Comparison of ENCODE assay signal across 24 cellular contexts in genomic region chr20:31555203-31555602, GRCh38. TPM values are rescaled to one million over a fixed set of nuclear protein-coding genes. Genes with fewer than 3 reads are reported as not detected.
DNase-seq lines count a peak whose midpoint lies in the region; ATAC-seq, FAIRE-seq and TF ChIP-seq lines count a peak whose summit lies in the region.
"Had no signal": no experiment of that assay in that cellular context is flagged by ENCODE, and none has a peak within 500 bp of the region (broad histone marks: within the 10 kb centered on the region; RNA-seq: fewer than 3 reads in every experiment).

No MANE protein-coding gene starts in this region.

- H3K27me3 Mint-ChIP-seq in activated CD8-positive, alpha-beta T cell treated with anti-CD3 and anti-CD28 coated beads for 36 hours = no peaks in the 10 kb centered on the region
- H3K27me3 Mint-ChIP-seq: activated CD4-positive, alpha-beta T cell treated with anti-CD3 and anti-CD28 coated beads for 36 hours; activated CD8-positive, alpha-beta memory T cell treated with anti-CD3 and anti-CD28 coated beads, Interleukin-2, amount 10 ng/mL, durations not matched to agents 7 days and 5 days; memory B cell; stimulated activated naive CD8-positive, alpha-beta T cell treated with anti-CD3 and anti-CD28 coated beads, Interleukin-15, Interleukin-2, amounts not matched to agents 100 ng/mL and 50 ng/mL, for 24 hours had no signal

- FAIRE-seq in HepG2 (lab: Jason Lieb, UNC) = no peak
- FAIRE-seq in kidney (lab: Jason Lieb, UNC) = no peak
- no peak for FAIRE-seq in D721Med (lab: Jason Lieb, UNC)

- 68% methylated on average over 5 of the region's 5 CpGs for WGBS in HepG2 (ENCODE audit: low lambda C conversion rate)
- 50% methylated on average over 4 of the region's 5 CpGs for WGBS in right lobe of liver (ENCODE audit: insufficient coverage, low coverage, low lambda C conversion rate, missing lambda C conversion rate)

- in situ Hi-C loops in HepG2 (cut with HindIII; ENCODE audit: extremely low pct_ligation_motif_present, low pct_unique_long_range_greater_than_20kb) = no loop called here

- BruUV-seq in HepG2 (replicated peaks; lab: Mats Ljungman, UMichigan) = no TSS peak

- peaks cover 14% of the 10 kb centered on the region for H3K4me1 Mint-ChIP-seq in activated CD8-positive, alpha-beta T cell treated with anti-CD3 and anti-CD28 coated beads for 36 hours (ENCODE audit: low read depth)

- no peak overlapping the region for H3K9ac ChIP-seq in HepG2 (ENCODE audit: insufficient read depth, low read depth, low read length)
- H3K9ac ChIP-seq in kidney (ENCODE audit: low read length in 2 of 2) = no peak overlapping the region
- H3K9ac ChIP-seq: parathyroid adenoma had no signal

- intact Hi-C loops in HepG2 (cut with micrococcal nuclease; ENCODE audit: unreplicated experiment) (no loop called here), right lobe of liver (cut with DNase I) (loop anchor here in 1 of 2 donors (5.0 kb wide), 1 partner anchor 62 kb away; no protein-coding TSS in a partner anchor), kidney (cut with DNase I) (no loop called here)
- intact Hi-C loops in activated CD8-positive, alpha-beta T cell treated with anti-CD3 and anti-CD28 coated beads for 36 hours (cut with micrococcal nuclease) = no loop called here

- no peak overlapping the region for H3K4me3 Mint-ChIP-seq in activated CD8-positive, alpha-beta T cell treated with anti-CD3 and anti-CD28 coated beads for 36 hours
- H3K4me3 Mint-ChIP-seq: activated CD4-positive, alpha-beta T cell treated with anti-CD3 and anti-CD28 coated beads for 36 hours; activated CD8-positive, alpha-beta memory T cell treated with anti-CD3 and anti-CD28 coated beads, Interleukin-2, amount 10 ng/mL, durations not matched to agents 7 days and 5 days; activated T-cell treated with anti-CD3 and anti-CD28 coated beads, Interleukin-2, amount 50 U/mL, for 72 hours; memory B cell; stimulated activated naive CD8-positive, alpha-beta T cell treated with anti-CD3 and anti-CD28 coated beads, Interleukin-15, Interleukin-2, amounts not matched to agents 100 ng/mL and 50 ng/mL, for 24 hours had no signal

- peak; percentile 9 for ATAC-seq in HepG2
- no peak for ATAC-seq in right lobe of liver
- no peak for ATAC-seq in activated CD8-positive, alpha-beta T cell treated with anti-CD3 and anti-CD28 coated beads for 36 hours
- ATAC-seq: activated CD4-positive, alpha-beta T cell treated with anti-CD3 and anti-CD28 coated beads for 36 hours; activated CD8-positive, alpha-beta memory T cell treated with anti-CD3 and anti-CD28 coated beads, Interleukin-2, amount 10 ng/mL, durations not matched to agents 7 days and 5 days; activated T-cell treated with anti-CD3 and anti-CD28 coated beads, Interleukin-2, amount 50 U/mL, for 72 hours; body of pancreas had no signal

- no peak overlapping the region for H2AFZ ChIP-seq in HepG2 (ENCODE audit: low read length)
- H2AFZ ChIP-seq: parathyroid adenoma had no signal

- H3K36me3 Mint-ChIP-seq in activated CD8-positive, alpha-beta T cell treated with anti-CD3 and anti-CD28 coated beads for 36 hours (ENCODE audit: low read depth) = peaks cover 35% of the 10 kb centered on the region

- POLR2A ChIA-PET in HepG2 (lab: Yijun Ruan, JAX) = interaction anchor here (0.9 to 7.1 kb wide), 5 partner anchors 8 to 57 kb away, joined by 3 to 92 read pairs (median 4); partner anchors contain the start of gene ID1
- POLR2A ChIA-PET in activated CD8-positive, alpha-beta T cell treated with anti-CD3 and anti-CD28 coated beads for 36 hours (lab: Charles Lee) = no interaction called here

- peak in 1 of 2 experiments; percentile 60; a peak in 2 of 4 replicates for TF ChIP-seq POLR2A in HepG2 (IDR thresholded peaks at IDR 0.05; ENCODE audit: insufficient read depth in 1 of 2, low read depth in 2 of 2, low read length in 2 of 2)
- TF ChIP-seq POLR2A in right lobe of liver (IDR thresholded peaks at IDR 0.05) = no peak

- TF ChIP-seq CTCF in HepG2 (CRISPR knock-in tag; IDR thresholded peaks at IDR 0.05) = no peak
- TF ChIP-seq CTCF in right lobe of liver (IDR thresholded peaks at IDR 0.05) = no peak
- TF ChIP-seq CTCF in activated CD8-positive, alpha-beta T cell treated with anti-CD3 and anti-CD28 coated beads for 36 hours (IDR thresholded peaks at IDR 0.05) = no peak
- no peak for TF ChIP-seq CTCF in kidney (IDR thresholded peaks at IDR 0.05; ENCODE audit: borderline replicate concordance, extremely low read depth, insufficient read depth)
- TF ChIP-seq CTCF in D721Med (IDR thresholded peaks at IDR 0.05; ENCODE audit: insufficient read depth, missing control alignments) = no peak
- TF ChIP-seq CTCF in right atrium auricular region (IDR thresholded peaks at IDR 0.05) = no peak

- peaks cover 39 to 75% of the 10 kb centered on the region in 2 experiments for H3K36me3 ChIP-seq in HepG2 (replicated peaks in 1 of 2; ENCODE audit: control insufficient read depth in 1 of 2, insufficient read depth in 2 of 2, low read length in 2 of 2)
- peaks cover 0 to 46% (median 20%) of the 10 kb centered on the region in 4 donors for H3K36me3 ChIP-seq in right lobe of liver
- peaks cover 0 to 15% of the 10 kb centered on the region in 2 donors for H3K36me3 ChIP-seq in kidney (ENCODE audit: control insufficient read depth in 1 of 2, insufficient read depth in 2 of 2, low read length in 2 of 2)
- H3K36me3 ChIP-seq in right atrium auricular region = peaks cover 54% of the 10 kb centered on the region

- TF ChIP-seq EP300 in HepG2 (IDR thresholded peaks at IDR 0.05; ENCODE audit: low read depth in 2 of 2, low read length in 2 of 2) = no peak
- no peak for TF ChIP-seq EP300 in HepG2 (CRISPR knock-in tag; IDR thresholded peaks at IDR 0.05; ENCODE audit: borderline replicate concordance)

- H3K4me3 ChIP-seq in HepG2 (replicated peaks in 1 of 3; ENCODE audit: insufficient read depth in 1 of 3, low read depth in 2 of 3, low read length in 3 of 3) = no peak overlapping the region
- no peak overlapping the region for H3K4me3 ChIP-seq in right lobe of liver
- H3K4me3 ChIP-seq in kidney (ENCODE audit: low read length in 2 of 2) = no peak overlapping the region
- H3K4me3 ChIP-seq in right atrium auricular region = no peak overlapping the region
- H3K4me3 ChIP-seq: body of pancreas, Peyer's patch, smooth muscle cell, testis had no signal

- no peak overlapping the region for H3K27ac ChIP-seq in HepG2 (ENCODE audit: extremely low read length, insufficient read depth, low read length)
- H3K27ac ChIP-seq in right lobe of liver = no peak overlapping the region
- no peak overlapping the region for H3K27ac ChIP-seq in kidney (ENCODE audit: low read depth in 2 of 2, low read length in 2 of 2)
- no peak overlapping the region for H3K27ac ChIP-seq in right atrium auricular region
- H3K27ac ChIP-seq: body of pancreas, parathyroid adenoma, Peyer's patch, testis had no signal

- DNase-seq in HepG2 (ENCODE audit: low spot score) (no peak), right lobe of liver (no peak), kidney (peak; percentile 60), D721Med (ENCODE audit: insufficient read length, low spot score) (no peak), right atrium auricular region (ENCODE audit: low spot score) (no peak), kidney glomerular epithelial cell (lab: John Stamatoyannopoulos, UW) (no peak)
- DNase-seq in activated CD8-positive, alpha-beta T cell treated with anti-CD3 and anti-CD28 coated beads for 36 hours = no peak
- DNase-seq: ACHN; activated CD4-positive, alpha-beta T cell treated with anti-CD3 and anti-CD28 coated beads for 36 hours; activated CD8-positive, alpha-beta memory T cell treated with anti-CD3 and anti-CD28 coated beads, Interleukin-2, amount 10 ng/mL, durations not matched to agents 7 days and 5 days; activated T-cell treated with anti-CD3 and anti-CD28 coated beads, Interleukin-2, amount 50 U/mL, for 72 hours; body of pancreas; HCEC 1CT; hippocampal formation; NCI-H2107; NCI-H446; NCI-H748 treated with DMSO at 0.1 percent for 48 hours; Peyer's patch; SIG-M5; testis had no signal

- TF ChIP-seq RAD21 in HepG2 (CRISPR knock-in tag; IDR thresholded peaks at IDR 0.05) = no peak

- H3K27me3 ChIP-seq in HepG2 (ENCODE audit: control insufficient read depth in 1 of 2, insufficient read depth in 2 of 2, low read length in 2 of 2) = no peaks in the 10 kb centered on the region
- H3K27me3 ChIP-seq in right lobe of liver = no peaks in the 10 kb centered on the region
- no peaks in the 10 kb centered on the region for H3K27me3 ChIP-seq in right atrium auricular region
- H3K27me3 ChIP-seq: body of pancreas, Peyer's patch, testis had no signal

- H3K4me1 ChIP-seq in HepG2 (ENCODE audit: insufficient read depth, low read length) (peaks cover 16% of the 10 kb centered on the region), right lobe of liver (peaks cover 0 to 4% (median 0%) of the 10 kb centered on the region in 4 donors), kidney (ENCODE audit: control insufficient read depth in 1 of 2, insufficient read depth in 1 of 2, low read depth in 1 of 2, low read length in 2 of 2) (peaks cover 3 to 8% of the 10 kb centered on the region in 2 donors), right atrium auricular region (peaks cover 0 to 8% of the 10 kb centered on the region in 2 donors)
- H3K4me1 ChIP-seq: body of pancreas, parathyroid adenoma, testis had no signal

- H3K4me2 ChIP-seq in HepG2 (ENCODE audit: low read depth, low read length) = no peak overlapping the region
- H3K4me2 ChIP-seq: smooth muscle cell had no signal

- no peaks in the 10 kb centered on the region for H3K9me3 ChIP-seq in HepG2 (ENCODE audit: low read length)
- no peaks in the 10 kb centered on the region for H3K9me3 ChIP-seq in right lobe of liver
- no peaks in the 10 kb centered on the region for H3K9me3 ChIP-seq in kidney (ENCODE audit: control insufficient read depth in 1 of 2, low read length in 2 of 2)
- no peaks in the 10 kb centered on the region for H3K9me3 ChIP-seq in right atrium auricular region
- H3K9me3 ChIP-seq: body of pancreas, Peyer's patch, testis had no signal

- CTCF ChIA-PET in HepG2 (lab: Yijun Ruan, JAX; ENCODE audit: low intra/inter-chr PET ratio, low total read pairs) = interaction anchor here (12.9 kb wide), 1 partner anchor 58 kb away, joined by 454 read pairs; no protein-coding TSS in a partner anchor
- CTCF ChIA-PET in activated CD8-positive, alpha-beta T cell treated with anti-CD3 and anti-CD28 coated beads for 36 hours (lab: Charles Lee) = interaction anchor here (5.3 to 30.6 kb wide), 2 partner anchors 13 to 50 kb away, joined by 39 to 1008 read pairs; partner anchors contain the start of gene ID1

- H3K27ac Mint-ChIP-seq in activated CD8-positive, alpha-beta T cell treated with anti-CD3 and anti-CD28 coated beads for 36 hours = peak overlapping the region; percentile 16
- H3K27ac Mint-ChIP-seq: activated CD4-positive, alpha-beta T cell treated with anti-CD3 and anti-CD28 coated beads for 36 hours; activated CD8-positive, alpha-beta memory T cell treated with anti-CD3 and anti-CD28 coated beads, Interleukin-2, amount 10 ng/mL, durations not matched to agents 7 days and 5 days; activated T-cell treated with anti-CD3 and anti-CD28 coated beads, Interleukin-2, amount 50 U/mL, for 72 hours; memory B cell; stimulated activated naive CD8-positive, alpha-beta T cell treated with anti-CD3 and anti-CD28 coated beads, Interleukin-15, Interleukin-2, amounts not matched to agents 100 ng/mL and 50 ng/mL, for 24 hours had no signal

- no peaks in the 10 kb centered on the region for H3K79me2 ChIP-seq in HepG2 (ENCODE audit: insufficient read depth, low read length)
- H3K79me2 ChIP-seq: parathyroid adenoma had no signal

- no peaks in the 10 kb centered on the region; the same call in 1 of the 2 replicates for H4K20me1 ChIP-seq in HepG2 (ENCODE audit: insufficient read depth, low read length)

- no peaks in the 10 kb centered on the region for H3K9me3 Mint-ChIP-seq in activated CD8-positive, alpha-beta T cell treated with anti-CD3 and anti-CD28 coated beads for 36 hours
- H3K9me3 Mint-ChIP-seq: activated T-cell treated with anti-CD3 and anti-CD28 coated beads, Interleukin-2, amount 50 U/mL, for 72 hours; memory B cell; stimulated activated naive CD8-positive, alpha-beta T cell treated with anti-CD3 and anti-CD28 coated beads, Interleukin-15, Interleukin-2, amounts not matched to agents 100 ng/mL and 50 ng/mL, for 24 hours had no signal

RNA-seq across cellular contexts. Expression of gene HM13, which starts 41.0 kb away (rescaled TPM):
- total RNA-seq in HepG2 (2016; rRNA removed; fragmentation: Illumina TruSeq; extraction: Trizol) = 68.4 and 118 TPM in 2 replicates
- total RNA-seq in HepG2 (2016; cell fraction: cytosol; rRNA removed; fragmentation: Illumina TruSeq; extraction: Trizol; ENCODE audit: low read depth) = 46.8 and 55.9 TPM in 2 replicates
- total RNA-seq in HepG2 (2016; cell fraction: insoluble cytoplasmic fraction; rRNA removed; fragmentation: Illumina TruSeq; extraction: Trizol) = 71.4 and 118 TPM in 2 replicates
- total RNA-seq in HepG2 (2016; cell fraction: membrane; rRNA removed; fragmentation: Illumina TruSeq; extraction: Trizol) = 73.9 and 80.7 TPM in 2 replicates
- total RNA-seq in HepG2 (2016; cell fraction: nucleus; rRNA removed; fragmentation: Illumina TruSeq; extraction: Trizol) = 165 and 184 TPM in 2 replicates
- 243 and 287 TPM in 2 replicates for polyA plus RNA-seq in HepG2 (2011; rRNA removed)
- polyA plus RNA-seq in HepG2 (2011; cell fraction: cytosol; rRNA removed) = 198 and 200 TPM in 2 replicates
- polyA plus RNA-seq in HepG2 (2011; cell fraction: nucleus; rRNA removed) = 203 and 206 TPM in 2 replicates
- 156 and 233 TPM in 2 replicates for polyA plus RNA-seq in HepG2 (2012)
- 90.6 and 110 TPM in 2 replicates for polyA plus RNA-seq in HepG2 (2016; cell fraction: cytosol; fragmentation: Illumina TruSeq; extraction: Trizol; ENCODE audit: low read depth)
- polyA plus RNA-seq in HepG2 (2016; cell fraction: insoluble cytoplasmic fraction; fragmentation: Illumina TruSeq; extraction: Trizol; ENCODE audit: low read depth) = 129 and 148 TPM in 2 replicates
- polyA plus RNA-seq in HepG2 (2016; cell fraction: membrane; fragmentation: Illumina TruSeq; extraction: Trizol; ENCODE audit: low read depth) = 108 and 120 TPM in 2 replicates
- 374 and 382 TPM in 2 replicates for polyA plus RNA-seq in HepG2 (2016; cell fraction: nucleus; fragmentation: Illumina TruSeq; extraction: Trizol; ENCODE audit: insufficient read depth, low read depth)
- 365 and 413 TPM in 2 replicates for polyA minus RNA-seq in HepG2 (2011; rRNA and poly(A)+ RNA removed; ENCODE audit: low replicate concordance)
- 123 and 142 TPM in 2 replicates for polyA minus RNA-seq in HepG2 (2011; cell fraction: cytosol; rRNA and poly(A)+ RNA removed)
- 195 and 210 TPM in 2 replicates for polyA minus RNA-seq in HepG2 (2011; cell fraction: nucleus; rRNA and poly(A)+ RNA removed)
- 100 to 1,000 TPM in 5 of 6 experiments, 10 to 100 TPM in 1; 78.1 to 141 (median 114) TPM for total RNA-seq in right lobe of liver
- total RNA-seq in activated CD8-positive, alpha-beta T cell treated with anti-CD3 and anti-CD28 coated beads for 36 hours = 10 to 100 TPM; 91.6 to 95.5 TPM
- total RNA-seq in kidney = 174 TPM
- polyA plus RNA-seq in kidney (ENCODE audit: insufficient read depth, low read depth, low replicate concordance) = 154 TPM
- total RNA-seq in right atrium auricular region = 10 to 100 TPM; 31.7 to 45.7 TPM

RNA-seq across cellular contexts. Expression of gene ID1, which starts 49.9 kb away (rescaled TPM):
- total RNA-seq in HepG2 (2016; rRNA removed; fragmentation: Illumina TruSeq; extraction: Trizol) (315 and 419 TPM in 2 replicates), right lobe of liver (100 to 1,000 TPM in 2 of 6 experiments, 10 to 100 TPM in 4; 12.9 to 300 (median 35.0) TPM), kidney (189 TPM), right atrium auricular region (100 to 1,000 TPM; 450 to 815 TPM)
- total RNA-seq in HepG2 (2016; cell fraction: cytosol; rRNA removed; fragmentation: Illumina TruSeq; extraction: Trizol; ENCODE audit: low read depth) = 421 and 422 TPM in 2 replicates
- total RNA-seq in HepG2 (2016; cell fraction: insoluble cytoplasmic fraction; rRNA removed; fragmentation: Illumina TruSeq; extraction: Trizol) = 297 and 421 TPM in 2 replicates
- 329 and 339 TPM in 2 replicates for total RNA-seq in HepG2 (2016; cell fraction: membrane; rRNA removed; fragmentation: Illumina TruSeq; extraction: Trizol)
- 273 and 295 TPM in 2 replicates for total RNA-seq in HepG2 (2016; cell fraction: nucleus; rRNA removed; fragmentation: Illumina TruSeq; extraction: Trizol)
- polyA plus RNA-seq in HepG2 (2011; rRNA removed) (258 and 320 TPM in 2 replicates), kidney (ENCODE audit: insufficient read depth, low read depth, low replicate concordance) (293 TPM)
- 494 and 1,223 TPM in 2 replicates for polyA plus RNA-seq in HepG2 (2011; cell fraction: cytosol; rRNA removed)
- polyA plus RNA-seq in HepG2 (2011; cell fraction: nucleus; rRNA removed) = 541 and 1,398 TPM in 2 replicates
- 119 and 147 TPM in 2 replicates for polyA plus RNA-seq in HepG2 (2012)
- 99.0 and 102 TPM in 2 replicates for polyA plus RNA-seq in HepG2 (2016; cell fraction: cytosol; fragmentation: Illumina TruSeq; extraction: Trizol; ENCODE audit: low read depth)
- polyA plus RNA-seq in HepG2 (2016; cell fraction: insoluble cytoplasmic fraction; fragmentation: Illumina TruSeq; extraction: Trizol; ENCODE audit: low read depth) = 273 and 282 TPM in 2 replicates
- 104 TPM in 2 replicates for polyA plus RNA-seq in HepG2 (2016; cell fraction: membrane; fragmentation: Illumina TruSeq; extraction: Trizol; ENCODE audit: low read depth)
- polyA plus RNA-seq in HepG2 (2016; cell fraction: nucleus; fragmentation: Illumina TruSeq; extraction: Trizol; ENCODE audit: insufficient read depth, low read depth) = 496 and 499 TPM in 2 replicates
- polyA minus RNA-seq in HepG2 (2011; rRNA and poly(A)+ RNA removed; ENCODE audit: low replicate concordance) = 259 and 709 TPM in 2 replicates
- 242 and 434 TPM in 2 replicates for polyA minus RNA-seq in HepG2 (2011; cell fraction: cytosol; rRNA and poly(A)+ RNA removed)
- 194 and 456 TPM in 2 replicates for polyA minus RNA-seq in HepG2 (2011; cell fraction: nucleus; rRNA and poly(A)+ RNA removed)
- total RNA-seq in activated CD8-positive, alpha-beta T cell treated with anti-CD3 and anti-CD28 coated beads for 36 hours = under 1 TPM; 0.41 to 0.54 TPM
- total RNA-seq: activated CD8-positive, alpha-beta memory T cell treated with anti-CD3 and anti-CD28 coated beads, Interleukin-2, amount 10 ng/mL, durations not matched to agents 7 days and 5 days had no signal

Comparison
In these comparisons a context has a peak if more than half of its experiments do, and no peak if none do; other contexts are left out.
1. RNA of gene ID1, which starts 49.9 kb away (total RNA-seq): 450 to 815 TPM in right atrium auricular region, 273 to 422 TPM in HepG2, 189 TPM in kidney (single experiment) and 12.9 to 300 TPM in right lobe of liver; 0.41 to 0.54 TPM in activated CD8-positive, alpha-beta T cell treated with anti-CD3 and anti-CD28 coated beads for 36 hours; every median in the first group is over 4 times any median in the second.